8 cellular contexts compared by ENCODE assay signal in genomic region chr12:64610092-64610659, GRCh38. TPM values are rescaled to one million over a fixed set of nuclear protein-coding genes. Genes with fewer than 3 reads are reported as not detected.
DNase-seq lines count a peak whose midpoint lies in the region; ATAC-seq lines count a peak whose summit lies in the region.

TSS of gene RASSF3 (plus strand) at chr12:64610495. CDS start at chr12:64610633, 138 bp downstream.

- intact Hi-C loops in right cardiac atrium (cut with DNase I) (loop anchor here in 3 of 4 donors (5.0 to 10.0 kb wide), 2 partner anchors 65 to 87 kb away; no protein-coding TSS in a partner anchor), sciatic nerve (cut with DNase I) (no loop called here)

- peak within 1 kb of the TSS; percentile 97 for H3K27ac Mint-ChIP-seq in T-helper 17 cell

- H3K4me1 Mint-ChIP-seq in T-helper 17 cell = peaks cover 38% of the 10 kb centered on the region

- peak within 1 kb of the TSS; percentile 97 for H3K4me2 ChIP-seq in Karpas-422 (ENCODE audit: low read depth, low read length, poor library complexity, severe bottlenecking)

- H3K79me2 ChIP-seq in Karpas-422 (ENCODE audit: low read length) = peaks cover 51% of the 10 kb centered on the region

- peaks cover 15% of the 10 kb centered on the region; the same call in 1 of the 2 replicates for H3K36me3 ChIP-seq in Karpas-422 (ENCODE audit: insufficient read depth, low read length)

- H3K27me3 ChIP-seq in Karpas-422 (ENCODE audit: low read length) (no peaks in the 10 kb centered on the region), right cardiac atrium (ENCODE audit: control insufficient read depth, insufficient read depth) (no peaks in the 10 kb centered on the region)

- H3K9me3 ChIP-seq in Karpas-422 (ENCODE audit: low read length) (no peaks in the 10 kb centered on the region), T-helper 17 cell (ENCODE audit: control insufficient read depth, low read length, poor library complexity, severe bottlenecking) (no peaks in the 10 kb centered on the region), right cardiac atrium (ENCODE audit: control insufficient read depth, low read length) (no peaks in the 10 kb centered on the region)

- H3K4me3 ChIP-seq in Karpas-422 (ENCODE audit: low read length) (peak within 1 kb of the TSS; percentile 99), right cardiac atrium (ENCODE audit: low read length) (peak within 1 kb of the TSS; percentile 91)

- H3K9ac ChIP-seq in Karpas-422 (ENCODE audit: low read length) = peak within 1 kb of the TSS; percentile 95

- H3K36me3 Mint-ChIP-seq in T-helper 17 cell (ENCODE audit: low read depth) = peaks cover 4% of the 10 kb centered on the region

- no peaks in the 10 kb centered on the region for H3K27me3 Mint-ChIP-seq in T-helper 17 cell

- peak within 1 kb of the TSS; percentile 84 for H3K27ac ChIP-seq in Karpas-422 (ENCODE audit: low read length)
- H3K27ac ChIP-seq in right cardiac atrium (ENCODE audit: low read length) = peak within 1 kb of the TSS; percentile 93

- ATAC-seq in GM21717 (IDR thresholded peaks at IDR 0.05; ENCODE audit: unreplicated experiment) (peak; percentile 58), T-helper 17 cell (peak; percentile 62), right cardiac atrium (peak; percentile 87 to 92), sciatic nerve (peak; percentile 78)

- DNase-seq in ELR (ENCODE audit: low read depth) (peak; percentile 79), Karpas-422 (peak; percentile 94), T-helper 17 cell (peak; percentile 45 to 85 (median 81)), amygdala (lab: John Stamatoyannopoulos, UW) (peak in 29 of 56 donors; percentile 6 to 67 (median 34)), right cardiac atrium (peak; percentile 76 to 90 (median 89)), sciatic nerve (ENCODE audit: low spot score) (peak; percentile 83), middle frontal gyrus (ENCODE audit: extremely low spot score, low spot score) (no peak)

- peak within 1 kb of the TSS; percentile 97 for H3K4me3 Mint-ChIP-seq in T-helper 17 cell

- 1% methylated on average over 76 of the region's 76 CpGs for WGBS in right cardiac atrium

- H3K4me1 ChIP-seq in Karpas-422 (ENCODE audit: low read length) (peaks cover 53% of the 10 kb centered on the region), right cardiac atrium (ENCODE audit: control insufficient read depth, insufficient read depth, low read length) (peaks cover 3% of the 10 kb centered on the region)

- H4K20me1 ChIP-seq in Karpas-422 (ENCODE audit: insufficient read depth, low read depth, low read length) = peaks cover 7% of the 10 kb centered on the region; the same call in 1 of the 2 replicates

- peak within 1 kb of the TSS; percentile 89 for H2AFZ ChIP-seq in Karpas-422 (ENCODE audit: low read length)

- H3K9me2 ChIP-seq in Karpas-422 (replicated peaks; ENCODE audit: insufficient read depth, low read length) = no peaks in the 10 kb centered on the region

RNA-seq across cellular contexts. Expression of gene RASSF3, which starts in this region (rescaled TPM):
- 21.5 and 27.4 TPM in 2 replicates for total RNA-seq in Karpas-422 (2014; rRNA removed; shearing (Covaris generic); ENCODE audit: low replicate concordance)
- total RNA-seq in T-helper 17 cell (100 to 1,000 TPM; 114 to 116 TPM), right cardiac atrium (100 to 1,000 TPM; 111 to 154 (median 122) TPM), sciatic nerve (49.3 TPM)
- 44.6 TPM for polyA plus RNA-seq in right cardiac atrium
